Comparison of ENCODE assay signal across 24 cellular contexts in the genomic region with DNA sequence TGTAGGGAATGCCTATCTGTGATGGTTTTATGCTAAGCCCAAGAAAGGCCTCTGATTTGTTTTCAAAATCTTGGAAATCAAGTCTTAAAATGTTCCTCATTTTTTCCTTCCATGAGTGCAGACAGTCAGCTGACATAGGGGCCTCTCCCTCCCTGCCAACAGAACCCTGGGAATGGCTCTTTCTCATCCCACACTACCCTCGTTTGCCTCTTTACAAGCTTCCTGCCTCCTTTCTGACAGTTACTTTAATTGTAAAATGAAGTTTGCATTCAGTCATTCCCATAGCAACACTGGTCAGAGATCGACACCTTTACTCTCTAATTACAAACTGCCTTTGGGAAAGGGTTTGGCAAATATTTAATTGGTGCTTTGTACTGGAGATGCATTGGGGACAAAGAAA. TPM values are rescaled to one million over a fixed set of nuclear protein-coding genes. Genes with fewer than 3 reads are reported as not detected.
DNase-seq lines count a peak whose midpoint lies in the region; ATAC-seq, FAIRE-seq and TF ChIP-seq lines count a peak whose summit lies in the region.
"Had no signal": no experiment of that assay in that cellular context is flagged by ENCODE, and none has a peak within 500 bp of the region (broad histone marks: within the 10 kb centered on the region; RNA-seq: fewer than 3 reads in every experiment).

No MANE protein-coding gene starts in this region.

- no peak for TF ChIP-seq CTCF in mucosa of descending colon (IDR thresholded peaks at IDR 0.05)

- FAIRE-seq in GM19239 (lab: Jason Lieb, UNC), result no peak
- FAIRE-seq: GM12892, H1 had no signal

- H3K36me3 ChIP-seq in mucosa of descending colon (ENCODE audit: low read depth), result no peaks in the 10 kb centered on the region
- H3K36me3 ChIP-seq: sigmoid colon, suprapubic skin, vagina had no signal

- H3K4me3 ChIP-seq in mucosa of descending colon, result no peak overlapping the region
- H3K4me3 ChIP-seq: sigmoid colon, suprapubic skin, vagina had no signal

- intact Hi-C loops in mucosa of descending colon (cut with DNase I, micrococcal nuclease), result no loop called here

- no peaks in the 10 kb centered on the region for H3K4me1 Mint-ChIP-seq in activated naive CD8-positive, alpha-beta T cell treated with anti-CD3 and anti-CD28 coated beads for 36 hours
- H3K4me1 Mint-ChIP-seq: naive thymus-derived CD4-positive, alpha-beta T cell had no signal

- no peaks in the 10 kb centered on the region for H3K9me3 ChIP-seq in mucosa of descending colon
- H3K9me3 ChIP-seq: sigmoid colon, suprapubic skin, vagina had no signal

- peaks cover 4% of the 10 kb centered on the region for H3K27me3 Mint-ChIP-seq in activated naive CD8-positive, alpha-beta T cell treated with anti-CD3 and anti-CD28 coated beads for 36 hours

- no peaks in the 10 kb centered on the region for H3K36me3 Mint-ChIP-seq in activated naive CD8-positive, alpha-beta T cell treated with anti-CD3 and anti-CD28 coated beads for 36 hours

- H3K4me1 ChIP-seq in mucosa of descending colon (ENCODE audit: low read depth), result no peaks in the 10 kb centered on the region
- H3K4me1 ChIP-seq: sigmoid colon, suprapubic skin, vagina had no signal

- no peak overlapping the region for H3K27ac Mint-ChIP-seq in activated naive CD8-positive, alpha-beta T cell treated with anti-CD3 and anti-CD28 coated beads for 36 hours
- H3K27ac Mint-ChIP-seq: activated naive CD8-positive, alpha-beta T cell; activated T-helper 1 cell treated with anti-CD3 and anti-CD28 coated beads, Interleukin-12 subunit alpha, Interleukin-12 subunit beta, Interleukin-2, Interleukin-4 antibody, amounts not matched to agents 30 ng/mL and 10 ng/mL and 1 ng/mL, durations not matched to agents 14 hours and 24 hours and 36 hours; naive thymus-derived CD4-positive, alpha-beta T cell had no signal

- H3K4me3 Mint-ChIP-seq in activated naive CD8-positive, alpha-beta T cell treated with anti-CD3 and anti-CD28 coated beads for 36 hours, result no peak overlapping the region
- H3K4me3 Mint-ChIP-seq: activated naive CD8-positive, alpha-beta T cell; activated T-helper 1 cell treated with anti-CD3 and anti-CD28 coated beads, Interleukin-12 subunit alpha, Interleukin-12 subunit beta, Interleukin-2, Interleukin-4 antibody, amounts not matched to agents 30 ng/mL and 10 ng/mL and 1 ng/mL, durations not matched to agents 14 hours and 24 hours and 36 hours; naive thymus-derived CD4-positive, alpha-beta T cell had no signal

- peak; percentile 75 for DNase-seq in DMS153 treated with DMSO at 0.1 percent for 48 hours (lab: John Stamatoyannopoulos, UW; ENCODE audit: unreplicated experiment)
- DNase-seq in NCI-H146 treated with DMSO at 0.1 percent for 48 hours (lab: John Stamatoyannopoulos, UW; ENCODE audit: unreplicated experiment), result peak; percentile 89
- DNase-seq in NCI-H69 (lab: John Stamatoyannopoulos, UW), result peak; percentile 94
- DNase-seq in mucosa of descending colon, result no peak
- no peak for DNase-seq in activated T-cell treated with anti-CD3 and anti-CD28 coated beads, Interleukin-2, amount 50 U/mL, for 1 hour
- DNase-seq in hypothalamus (lab: John Stamatoyannopoulos, UW), result no peak
- no peak for DNase-seq in GM19239 (ENCODE audit: insufficient read length, low spot score)
- no peak for DNase-seq in activated naive CD8-positive, alpha-beta T cell treated with anti-CD3 and anti-CD28 coated beads for 36 hours
- DNase-seq: ACHN; activated CD4-positive, alpha-beta T cell treated with anti-CD3 and anti-CD28 coated beads for 1 hour; DMS 273 treated with DMSO at 0.1 percent for 48 hours; effector memory CD4-positive, alpha-beta T cell; IMR-90; mesendoderm; naive thymus-derived CD4-positive, alpha-beta T cell; NCI-H2171; posterior cingulate gyrus; sigmoid colon had no signal

- H3K9me3 Mint-ChIP-seq in activated naive CD8-positive, alpha-beta T cell treated with anti-CD3 and anti-CD28 coated beads for 36 hours, result no peaks in the 10 kb centered on the region
- H3K9me3 Mint-ChIP-seq: activated T-helper 1 cell treated with anti-CD3 and anti-CD28 coated beads, Interleukin-12 subunit alpha, Interleukin-12 subunit beta, Interleukin-2, Interleukin-4 antibody, amounts not matched to agents 30 ng/mL and 10 ng/mL and 1 ng/mL, durations not matched to agents 14 hours and 24 hours and 36 hours had no signal

- peak; percentile 70 for ATAC-seq in mucosa of descending colon
- ATAC-seq: naive thymus-derived CD4-positive, alpha-beta T cell had no signal

RNA-seq across cellular contexts. Expression of a gene that starts 25.3 kb away (rescaled TPM):
- total RNA-seq in mucosa of descending colon, result 10 to 100 TPM in 1 of 3 donors, 1 to 10 TPM in 2; 1.5 to 11.0 (median 2.5) TPM
- total RNA-seq in activated naive CD8-positive, alpha-beta T cell treated with anti-CD3 and anti-CD28 coated beads for 36 hours, result 10 to 100 TPM; 15.3 to 19.7 TPM

Comparison
In these comparisons a context has a peak if more than half of its experiments do, and no peak if none do; other contexts are left out.
1. DNase-seq: peak in DMS153 treated with DMSO at 0.1 percent for 48 hours (single experiment), NCI-H146 treated with DMSO at 0.1 percent for 48 hours (single experiment) and NCI-H69 (single experiment); none in mucosa of descending colon (0 of 3), activated T-cell treated with anti-CD3 and anti-CD28 coated beads, Interleukin-2, amount 50 U/mL, for 1 hour (single experiment), hypothalamus (0 of 51), GM19239 (single experiment) and activated naive CD8-positive, alpha-beta T cell treated with anti-CD3 and anti-CD28 coated beads for 36 hours (single experiment).